Comparison of ENCODE assay signal across 22 cellular contexts in genomic region chr16:56372938-56373337, GRCh38. TPM values are rescaled to one million over a fixed set of nuclear protein-coding genes. Genes with fewer than 3 reads are reported as not detected.
DNase-seq lines count a peak whose midpoint lies in the region; ATAC-seq, FAIRE-seq and TF ChIP-seq lines count a peak whose summit lies in the region.
"Had no signal": no experiment of that assay in that cellular context is flagged by ENCODE, and none has a peak within 500 bp of the region (broad histone marks: within the 10 kb centered on the region; RNA-seq: fewer than 3 reads in every experiment).

No MANE protein-coding gene starts in this region.

- FAIRE-seq in kidney (lab: Jason Lieb, UNC) = no peak
- FAIRE-seq: colon had no signal

- peaks cover 35 to 52% of the 10 kb centered on the region in 2 donors for H3K4me1 ChIP-seq in kidney (ENCODE audit: control insufficient read depth in 1 of 2, insufficient read depth in 1 of 2, low read depth in 1 of 2, low read length in 2 of 2)

- no peak for DNase-seq in activated naive CD4-positive, alpha-beta T cell treated with anti-CD3 and anti-CD28 coated beads, Interleukin-2, amount 10 ng/mL, durations not matched to agents 7 days and 5 days
- no peak for DNase-seq in activated naive CD4-positive, alpha-beta T cell (lab: John Stamatoyannopoulos, UW)
- peak; percentile 5 for DNase-seq in NCI-H2196 treated with DMSO at 0.1 percent for 48 hours (lab: John Stamatoyannopoulos, UW; ENCODE audit: unreplicated experiment)
- DNase-seq in kidney = no peak
- no peak for DNase-seq in glomerular visceral epithelial cell (ENCODE audit: extremely low spot score)
- DNase-seq in HUDEP-2 (lab: John Stamatoyannopoulos, UW; ENCODE audit: unreplicated experiment in 76 of 76) = no peak
- DNase-seq in effector CD4-positive, alpha-beta T cell = no peak
- DNase-seq: activated CD4-positive, alpha-beta T cell treated with anti-CD3 and anti-CD28 coated beads for 48 hours; activated CD8-positive, alpha-beta memory T cell treated with anti-CD3 and anti-CD28 coated beads, Interleukin-2, amount 50 U/mL, for 48 hours; aorta; COR-L47; GF-D8; left cardiac atrium; mucosa of descending colon; NCI-H1417 treated with DMSO at 0.1 percent for 48 hours; nucleus accumbens; OCI-M1; sigmoid colon; stimulated activated CD4-positive, alpha-beta T cell treated with anti-CD3 and anti-CD28 coated beads, Interleukin-1b, Interleukin-23, amount 100 ng/mL, for 48 hours had no signal

- no peak overlapping the region for H3K4me3 Mint-ChIP-seq in activated naive CD4-positive, alpha-beta T cell treated with anti-CD3 and anti-CD28 coated beads, Interleukin-2, amount 10 ng/mL, durations not matched to agents 7 days and 5 days

- peak overlapping the region in 1 of 2 donors; percentile 23 for H3K9ac ChIP-seq in kidney (ENCODE audit: low read length in 2 of 2)

- TF ChIP-seq CTCF in kidney (IDR thresholded peaks at IDR 0.05; ENCODE audit: borderline replicate concordance, extremely low read depth, insufficient read depth) = no peak

- H3K4me1 Mint-ChIP-seq in activated naive CD4-positive, alpha-beta T cell treated with anti-CD3 and anti-CD28 coated beads, Interleukin-2, amount 10 ng/mL, durations not matched to agents 7 days and 5 days = peaks cover 23% of the 10 kb centered on the region

- no peaks in the 10 kb centered on the region for H3K9me3 Mint-ChIP-seq in activated naive CD4-positive, alpha-beta T cell treated with anti-CD3 and anti-CD28 coated beads, Interleukin-2, amount 10 ng/mL, durations not matched to agents 7 days and 5 days

- intact Hi-C loops in kidney (cut with DNase I) = no loop called here

- H3K9me3 ChIP-seq in kidney (ENCODE audit: control insufficient read depth in 1 of 2, low read length in 2 of 2) = no peaks in the 10 kb centered on the region
- H3K9me3 ChIP-seq: mucosa of descending colon, sigmoid colon, vagina had no signal

- H3K36me3 ChIP-seq in kidney (ENCODE audit: control insufficient read depth in 1 of 2, insufficient read depth in 2 of 2, low read length in 2 of 2) = peaks cover 0 to 4% of the 10 kb centered on the region in 2 donors

- ATAC-seq in GM18517 (IDR thresholded peaks at IDR 0.05; ENCODE audit: unreplicated experiment) = no peak
- ATAC-seq: left cardiac atrium, mucosa of descending colon had no signal

- peak overlapping the region; percentile 43 to 80 for H3K27ac ChIP-seq in kidney (ENCODE audit: low read depth in 2 of 2, low read length in 2 of 2)
- H3K27ac ChIP-seq: vagina had no signal

- no peak overlapping the region for H3K4me3 ChIP-seq in kidney (ENCODE audit: low read length in 2 of 2)
- H3K4me3 ChIP-seq: mucosa of descending colon, sigmoid colon, vagina had no signal

- CTCF ChIA-PET in activated naive CD4-positive, alpha-beta T cell treated with anti-CD3 and anti-CD28 coated beads, Interleukin-2, amount 10 ng/mL, durations not matched to agents 7 days and 5 days (lab: Charles Lee) = no interaction called here

- H3K27me3 Mint-ChIP-seq in activated naive CD4-positive, alpha-beta T cell treated with anti-CD3 and anti-CD28 coated beads, Interleukin-2, amount 10 ng/mL, durations not matched to agents 7 days and 5 days = no peaks in the 10 kb centered on the region

- H3K27ac Mint-ChIP-seq in activated naive CD4-positive, alpha-beta T cell treated with anti-CD3 and anti-CD28 coated beads, Interleukin-2, amount 10 ng/mL, durations not matched to agents 7 days and 5 days = peak overlapping the region; percentile 79

- peaks cover 24% of the 10 kb centered on the region for H3K36me3 Mint-ChIP-seq in activated naive CD4-positive, alpha-beta T cell treated with anti-CD3 and anti-CD28 coated beads, Interleukin-2, amount 10 ng/mL, durations not matched to agents 7 days and 5 days

RNA-seq across cellular contexts. Expression of gene AMFR, which starts 52.4 kb away (rescaled TPM):
- total RNA-seq in kidney = 163 TPM
- polyA plus RNA-seq in kidney (ENCODE audit: insufficient read depth, low read depth, low replicate concordance) = 143 TPM
